In the genomic region with DNA sequence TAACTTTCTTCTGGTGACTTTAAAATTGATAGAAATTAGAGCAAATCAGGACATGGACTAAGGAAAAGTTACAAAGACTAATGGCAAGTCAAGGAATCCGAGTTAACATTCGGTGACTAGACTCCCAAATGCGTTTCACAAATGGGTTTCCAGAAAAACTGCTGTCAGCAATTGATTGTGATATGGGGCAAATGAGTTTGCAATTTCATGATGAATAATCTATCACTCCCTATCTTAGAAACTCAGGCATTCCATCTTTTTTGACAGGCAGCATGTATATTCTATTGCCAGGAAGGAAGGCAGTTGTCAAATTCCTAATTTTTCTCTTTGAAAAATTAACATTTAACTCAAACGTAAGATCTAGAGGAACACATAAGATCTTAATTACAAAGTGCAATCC, we compare ENCODE assay signal across 39 cellular contexts.
"Had no signal": no experiment of that assay in that cellular context is flagged by ENCODE, and none has a peak within 500 bp of the region (broad histone marks: within the 10 kb centered on the region; RNA-seq: fewer than 3 reads in every experiment).

No MANE protein-coding gene starts in this region.

- H3K4me3 Mint-ChIP-seq: activated naive CD4-positive, alpha-beta T cell treated with anti-CD3 and anti-CD28 coated beads for 36 hours; activated naive CD4-positive, alpha-beta T cell treated with anti-CD3 and anti-CD28 coated beads, Interleukin-2, amount 10 ng/mL, durations not matched to agents 7 days and 5 days; activated naive CD4-positive, alpha-beta T cell treated with anti-CD3 and anti-CD28 coated beads, Interleukin-2, amount 50 U/mL, for 24 hours; activated naive CD8-positive, alpha-beta T cell; activated naive CD8-positive, alpha-beta T cell treated with anti-CD3 and anti-CD28 coated beads for 36 hours; activated naive CD8-positive, alpha-beta T cell treated with anti-CD3 and anti-CD28 coated beads, Interleukin-2, amount 10 ng/mL, durations not matched to agents 7 days and 5 days; activated naive CD8-positive, alpha-beta T cell treated with anti-CD3 and anti-CD28 coated beads, Interleukin-2, amount 50 U/mL, for 24 hours; activated T-cell treated with anti-CD3 and anti-CD28 coated beads, Interleukin-2, amount 50 U/mL, for 24 hours; activated T-cell treated with anti-CD3 and anti-CD28 coated beads, Interleukin-2, amount 50 U/mL, for 4 hours; activated T-helper 1 cell treated with anti-CD3 and anti-CD28 coated beads, Interleukin-12 subunit alpha, Interleukin-12 subunit beta, Interleukin-2, Interleukin-4 antibody, amounts not matched to agents 30 ng/mL and 10 ng/mL and 1 ng/mL, durations not matched to agents 14 hours and 24 hours and 36 hours; activated T-helper 17 cell treated with anti-CD3 and anti-CD28 coated beads, Interleukin-2, amount 50 U/mL, for 72 hours; brain; central memory CD8-positive, alpha-beta T cell had no signal

- H3K4me1 Mint-ChIP-seq: brain; central memory CD8-positive, alpha-beta T cell had no signal

- DNase-seq: activated effector memory CD4-positive, alpha-beta T cell treated with anti-CD3 and anti-CD28 coated beads, Interleukin-2, amount 50 U/mL, for 16 hours; activated effector memory CD4-positive, alpha-beta T cell treated with Interleukin-2 at 50 U/mL for 16 hours; activated gamma-delta T cell; activated gamma-delta T cell treated with Interleukin-2 at 50 U/mL for 16 hours; activated naive CD4-positive, alpha-beta T cell; activated naive CD4-positive, alpha-beta T cell treated with anti-CD3 and anti-CD28 coated beads for 36 hours; activated naive CD4-positive, alpha-beta T cell treated with anti-CD3 and anti-CD28 coated beads, Interleukin-2, amount 10 ng/mL, durations not matched to agents 7 days and 5 days; activated naive CD4-positive, alpha-beta T cell treated with anti-CD3 and anti-CD28 coated beads, Interleukin-2, amount 50 U/mL, for 16 hours; activated naive CD4-positive, alpha-beta T cell treated with Interleukin-2 at 50 U/mL for 16 hours; activated naive CD8-positive, alpha-beta T cell treated with anti-CD3 and anti-CD28 coated beads for 36 hours; activated naive CD8-positive, alpha-beta T cell treated with anti-CD3 and anti-CD28 coated beads, Interleukin-2, amount 10 ng/mL, durations not matched to agents 7 days and 5 days; activated naive CD8-positive, alpha-beta T cell treated with anti-CD3 and anti-CD28 coated beads, Interleukin-2, amount 50 U/mL, for 24 hours; activated T-cell treated with anti-CD3 and anti-CD28 coated beads, Interleukin-2, amount 50 U/mL, for 24 hours; activated T-cell treated with anti-CD3 and anti-CD28 coated beads, Interleukin-2, amount 50 U/mL, for 4 hours; activated T-cell treated with anti-CD3 and anti-CD28 coated beads, Interleukin-2, amount 50 U/mL, for 48 hours; activated T-cell treated with anti-CD3 and anti-CD28 coated beads, Interleukin-2, amount 50 U/mL, for 72 hours; adrenal gland; amniotic stem cell; amygdala; anterior cingulate cortex; aorta; body of pancreas; brain microvascular endothelial cell; caudate nucleus; central memory CD4-positive, alpha-beta T cell; cerebellar nuclear complex had no signal

- H3K27me3 ChIP-seq: adrenal gland, ascending aorta, body of pancreas, brain microvascular endothelial cell, breast epithelium, cardiac muscle cell had no signal

- H3K36me3 Mint-ChIP-seq: activated naive CD4-positive, alpha-beta T cell treated with anti-CD3 and anti-CD28 coated beads, Interleukin-2, amount 50 U/mL, for 24 hours; activated naive CD4-positive, alpha-beta T cell treated with anti-CD3 and anti-CD28 coated beads, Interleukin-2, amount 50 U/mL, for 72 hours; activated naive CD8-positive, alpha-beta T cell; activated naive CD8-positive, alpha-beta T cell treated with anti-CD3 and anti-CD28 coated beads for 36 hours; activated naive CD8-positive, alpha-beta T cell treated with anti-CD3 and anti-CD28 coated beads, Interleukin-2, amount 10 ng/mL, durations not matched to agents 7 days and 5 days; brain had no signal

- H3K4me3 ChIP-seq: adrenal gland, ascending aorta, body of pancreas, breast epithelium, cardiac muscle cell had no signal

- H3K9me3 ChIP-seq: adrenal gland, ascending aorta, body of pancreas, breast epithelium had no signal

- FAIRE-seq: astrocyte, bronchial epithelial cell had no signal

- H3K27me3 Mint-ChIP-seq: activated naive CD4-positive, alpha-beta T cell treated with anti-CD3 and anti-CD28 coated beads, Interleukin-2, amount 50 U/mL, for 24 hours; activated naive CD8-positive, alpha-beta T cell had no signal

- H3K27ac ChIP-seq: adrenal gland, ascending aorta, body of pancreas, brain microvascular endothelial cell, breast epithelium, cardiac muscle cell had no signal

- H3K36me3 ChIP-seq: adrenal gland, ascending aorta, brain microvascular endothelial cell, breast epithelium, cardiac muscle cell had no signal

- H3K9me3 Mint-ChIP-seq: activated naive CD4-positive, alpha-beta T cell treated with anti-CD3 and anti-CD28 coated beads for 36 hours; activated naive CD4-positive, alpha-beta T cell treated with anti-CD3 and anti-CD28 coated beads, Interleukin-2, amount 10 ng/mL, durations not matched to agents 7 days and 5 days; activated naive CD4-positive, alpha-beta T cell treated with anti-CD3 and anti-CD28 coated beads, Interleukin-2, amount 50 U/mL, for 24 hours; activated naive CD4-positive, alpha-beta T cell treated with anti-CD3 and anti-CD28 coated beads, Interleukin-2, amount 50 U/mL, for 72 hours; activated naive CD8-positive, alpha-beta T cell treated with anti-CD3 and anti-CD28 coated beads for 36 hours; activated naive CD8-positive, alpha-beta T cell treated with anti-CD3 and anti-CD28 coated beads, Interleukin-2, amount 50 U/mL, for 24 hours; activated T-cell treated with anti-CD3 and anti-CD28 coated beads, Interleukin-2, amount 50 U/mL, for 24 hours; activated T-cell treated with anti-CD3 and anti-CD28 coated beads, Interleukin-2, amount 50 U/mL, for 4 hours; activated T-cell treated with anti-CD3 and anti-CD28 coated beads, Interleukin-2, amount 50 U/mL, for 72 hours; activated T-helper 1 cell treated with anti-CD3 and anti-CD28 coated beads, Interleukin-12 subunit alpha, Interleukin-12 subunit beta, Interleukin-2, Interleukin-4 antibody, amounts not matched to agents 30 ng/mL and 10 ng/mL and 1 ng/mL, durations not matched to agents 14 hours and 24 hours and 36 hours; activated T-helper 17 cell treated with anti-CD3 and anti-CD28 coated beads, Interleukin-2, amount 50 U/mL, for 72 hours; activated T-helper 2 cell treated with anti-CD3 and anti-CD28 coated beads, Interferon-gamma antibody, Interleukin-2, Interleukin-4, amounts not matched to agents 10 μg/mL and 5 μg/mL and 100 μg/mL, durations not matched to agents 14 hours and 24 hours and 36 hours; central memory CD8-positive, alpha-beta T cell had no signal

- H3K4me1 ChIP-seq: adrenal gland, ascending aorta, body of pancreas, breast epithelium had no signal

- ATAC-seq: activated naive CD4-positive, alpha-beta T cell treated with anti-CD3 and anti-CD28 coated beads, Interleukin-2, amount 50 U/mL, for 72 hours; activated naive CD8-positive, alpha-beta T cell treated with anti-CD3 and anti-CD28 coated beads, Interleukin-2, amount 50 U/mL, for 24 hours; activated T-cell treated with anti-CD3 and anti-CD28 coated beads, Interleukin-2, amount 50 U/mL, for 4 hours; activated T-cell treated with anti-CD3 and anti-CD28 coated beads, Interleukin-2, amount 50 U/mL, for 72 hours; activated T-helper 17 cell treated with anti-CD3 and anti-CD28 coated beads, Interleukin-2, amount 50 U/mL, for 72 hours; body of pancreas had no signal

- H3K27ac Mint-ChIP-seq: activated naive CD4-positive, alpha-beta T cell treated with anti-CD3 and anti-CD28 coated beads for 36 hours; activated naive CD4-positive, alpha-beta T cell treated with anti-CD3 and anti-CD28 coated beads, Interleukin-2, amount 10 ng/mL, durations not matched to agents 7 days and 5 days; activated naive CD4-positive, alpha-beta T cell treated with anti-CD3 and anti-CD28 coated beads, Interleukin-2, amount 50 U/mL, for 24 hours; activated naive CD4-positive, alpha-beta T cell treated with anti-CD3 and anti-CD28 coated beads, Interleukin-2, amount 50 U/mL, for 72 hours; activated naive CD8-positive, alpha-beta T cell; activated naive CD8-positive, alpha-beta T cell treated with anti-CD3 and anti-CD28 coated beads, Interleukin-2, amount 10 ng/mL, durations not matched to agents 7 days and 5 days; activated T-cell treated with anti-CD3 and anti-CD28 coated beads, Interleukin-2, amount 50 U/mL, for 72 hours; activated T-helper 1 cell treated with anti-CD3 and anti-CD28 coated beads, Interleukin-12 subunit alpha, Interleukin-12 subunit beta, Interleukin-2, Interleukin-4 antibody, amounts not matched to agents 30 ng/mL and 10 ng/mL and 1 ng/mL, durations not matched to agents 14 hours and 24 hours and 36 hours; activated T-helper 17 cell treated with anti-CD3 and anti-CD28 coated beads, Interleukin-2, amount 50 U/mL, for 72 hours; brain had no signal
